Comparison of ENCODE assay signal across 1 cellular context in the genomic region with DNA sequence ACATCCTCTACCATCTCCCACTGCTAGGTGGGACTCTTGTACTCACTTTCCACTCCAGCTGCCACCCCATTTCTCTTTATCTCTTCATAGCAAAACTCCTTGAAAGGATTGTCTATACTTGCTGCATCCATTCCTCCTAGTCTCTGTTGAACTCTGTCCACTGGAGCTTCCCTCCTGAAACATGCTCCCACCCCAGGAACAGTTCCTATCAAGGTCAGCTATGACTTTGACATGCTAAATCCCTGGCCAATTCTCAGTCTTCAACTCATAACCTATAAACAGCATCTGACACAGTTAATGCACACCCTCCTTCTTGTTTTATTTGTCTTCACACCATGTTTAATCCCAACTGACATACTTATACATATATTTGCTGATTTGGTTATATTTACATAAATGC.
TF ChIP-seq lines count a peak whose summit lies in the region.

No MANE protein-coding gene starts in this region.

TF ChIP-seq in K562, 482 proteins besides CTCF, POLR2A, EP300 and RAD21:
- TF ChIP-seq U2AF2 (optimal IDR thresholded peaks at IDR 0.05; ENCODE audit: low read depth, low read length) (no peak), C11orf30 (IDR thresholded peaks at IDR 0.05; ENCODE audit: low read depth) (peak; percentile 25; the same call in 1 of the 2 replicates), ZNF316 (IDR thresholded peaks at IDR 0.05) (0 out of 2 replicates have a peak, but pooled peaks have one; percentile 28)
